In the genomic region with DNA sequence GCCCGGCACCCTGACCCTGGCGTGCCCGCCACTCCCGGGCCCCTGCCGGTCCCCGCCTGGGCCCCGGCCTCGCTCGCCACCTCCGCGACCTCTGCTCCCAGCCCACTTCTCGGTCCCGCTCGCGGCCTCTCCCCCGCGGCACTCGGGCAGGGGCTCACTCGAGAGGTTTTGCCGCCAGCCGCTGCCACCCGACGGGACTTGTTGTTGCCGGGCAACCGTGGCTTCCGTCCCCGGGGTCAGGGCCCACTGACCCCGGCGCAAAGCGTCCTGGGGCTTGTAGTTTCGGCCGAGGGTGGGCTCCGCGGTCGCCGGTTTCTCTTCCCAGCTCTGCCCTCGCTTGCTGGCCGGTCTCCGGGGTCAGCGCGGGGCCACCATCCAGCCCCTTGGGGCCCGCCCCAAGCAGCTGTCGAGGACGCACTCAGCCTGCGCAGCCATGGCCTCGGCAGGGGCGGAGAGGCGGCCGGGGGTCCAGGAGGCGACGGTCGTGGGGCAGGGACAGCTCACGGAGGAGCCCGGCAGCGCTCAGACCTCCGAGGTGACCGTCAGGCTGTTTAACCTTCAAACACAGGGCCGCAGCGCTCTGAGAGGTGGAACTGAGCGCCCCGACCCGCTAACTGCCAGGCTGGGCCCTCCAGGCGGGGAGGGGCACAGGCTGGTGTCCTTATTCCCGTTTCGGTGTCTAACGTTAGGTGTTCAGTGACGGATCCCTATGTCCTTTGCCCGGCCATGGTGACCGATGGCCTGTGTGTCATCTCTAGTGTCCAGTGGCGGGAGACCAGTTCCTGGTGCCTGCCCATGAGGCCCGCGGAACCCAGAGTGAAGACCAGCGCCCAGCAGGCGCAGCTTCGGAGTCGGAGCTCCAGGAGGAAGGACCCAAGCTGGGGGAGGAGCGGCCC, we compare ENCODE assay signal across 7 cellular contexts. TPM values are rescaled to one million over a fixed set of nuclear protein-coding genes. Genes with fewer than 3 reads are reported as not detected.
DNase-seq lines count a peak whose midpoint lies in the region; ATAC-seq, FAIRE-seq and TF ChIP-seq lines count a peak whose summit lies in the region.

Gene C16orf86, plus strand, starts transcription at position 277 of the 896 bp plus-strand sequence. Its CDS starts 157 bp downstream, at position 434.
A gene with protein sequence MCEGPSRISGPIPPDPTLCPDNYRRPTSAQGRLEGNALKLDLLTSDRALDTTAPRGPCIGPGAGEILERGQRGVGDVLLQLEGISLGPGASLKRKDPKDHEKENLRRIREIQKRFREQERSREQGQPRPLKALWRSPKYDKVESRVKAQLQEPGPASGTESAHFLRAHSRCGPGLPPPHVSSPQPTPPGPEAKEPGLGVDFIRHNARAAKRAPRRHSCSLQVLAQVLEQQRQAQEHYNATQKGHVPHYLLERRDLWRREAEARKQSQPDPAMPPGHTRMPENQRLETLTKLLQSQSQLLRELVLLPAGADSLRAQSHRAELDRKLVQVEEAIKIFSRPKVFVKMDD (minus strand): TSS at position 213 of the 896 bp plus-strand sequence. CDS start 308 bp downstream, outside the sequence.

- H4K20me1 ChIP-seq in HepG2 (ENCODE audit: insufficient read depth, low read length) = no peaks in the 10 kb centered on the region

- H3K4me1 ChIP-seq in HepG2 (ENCODE audit: insufficient read depth, low read length) = peaks cover 38% of the 10 kb centered on the region

- FAIRE-seq in GM12892 (lab: Jason Lieb, UNC) = peak; percentile 89
- FAIRE-seq in HepG2 (lab: Jason Lieb, UNC) = peak; percentile 30

- peak within 1 kb of the TSS; percentile 76 for H3K9ac ChIP-seq in HepG2 (ENCODE audit: insufficient read depth, low read depth, low read length)

- POLR2A ChIA-PET in activated CD4-positive, alpha-beta T cell treated with anti-CD3 and anti-CD28 coated beads, Interleukin-2, amount 10 ng/mL, durations not matched to agents 7 days and 5 days (lab: Charles Lee) = interaction anchor here (0.7 to 1.2 kb wide), 3 partner anchors 35 to 187 kb away, joined by 3 to 4 read pairs (median 3); partner anchors contain the start of gene CTCF
- POLR2A ChIA-PET in HepG2 (lab: Yijun Ruan, JAX) = interaction anchor here (0.9 to 3.8 kb wide), 12 partner anchors 15 to 186 kb away, joined by 4 to 28 read pairs (median 5); partner anchors contain the start of genes ATP6V0D1, CTCF, GFOD2 and NUTF2

- H3K36me3 Mint-ChIP-seq in activated CD4-positive, alpha-beta T cell treated with anti-CD3 and anti-CD28 coated beads, Interleukin-2, amount 10 ng/mL, durations not matched to agents 7 days and 5 days (ENCODE audit: low read depth) = no peaks in the 10 kb centered on the region

- TF ChIP-seq POLR2A in GM12892 (IDR thresholded peaks at IDR 0.05; ENCODE audit: low read depth, low read length) (no peak), HepG2 (IDR thresholded peaks at IDR 0.05; ENCODE audit: insufficient read depth in 1 of 2, low read depth in 2 of 2, low read length in 2 of 2) (0 out of 4 replicates have a peak, but pooled peaks of 1 of the 2 experiments have one; percentile 49)

- H3K27ac ChIP-seq in HepG2 (ENCODE audit: extremely low read length, insufficient read depth, low read length) = peak within 1 kb of the TSS; percentile 67

- no peak for TF ChIP-seq RAD21 in HepG2 (CRISPR knock-in tag; IDR thresholded peaks at IDR 0.05)

- H2AFZ ChIP-seq in HepG2 (ENCODE audit: low read length) = no peak within 1 kb of the TSS

- H3K9me3 ChIP-seq in HepG2 (ENCODE audit: low read length) = no peaks in the 10 kb centered on the region

- peaks cover 0 to 3% of the 10 kb centered on the region in 2 experiments; a peak in 1 of 5 replicates for H3K36me3 ChIP-seq in HepG2 (replicated peaks in 1 of 2; ENCODE audit: control insufficient read depth in 1 of 2, insufficient read depth in 2 of 2, low read length in 2 of 2)

- TSS peak; percentile 48 for BruUV-seq in HepG2 (replicated peaks; lab: Mats Ljungman, UMichigan)

- H3K27ac Mint-ChIP-seq in activated CD4-positive, alpha-beta T cell treated with anti-CD3 and anti-CD28 coated beads, Interleukin-2, amount 10 ng/mL, durations not matched to agents 7 days and 5 days = peak within 1 kb of the TSS; percentile 85

- peak within 1 kb of the TSS; percentile 77 to 96 (median 88) for H3K4me3 ChIP-seq in HepG2 (replicated peaks in 1 of 3; ENCODE audit: insufficient read depth in 1 of 3, low read depth in 2 of 3, low read length in 3 of 3)

- ATAC-seq in HG02852 (IDR thresholded peaks at IDR 0.05; ENCODE audit: unreplicated experiment) = peak; percentile 55
- ATAC-seq in HepG2 = peak; percentile 71

- no peaks in the 10 kb centered on the region; a peak in 1 of 5 replicates for H3K27me3 ChIP-seq in HepG2 (ENCODE audit: control insufficient read depth in 1 of 2, insufficient read depth in 2 of 2, low read length in 2 of 2)

- peak; percentile 13 for TF ChIP-seq CTCF in HepG2 (CRISPR knock-in tag; IDR thresholded peaks at IDR 0.05)

- H3K4me3 Mint-ChIP-seq in activated CD4-positive, alpha-beta T cell treated with anti-CD3 and anti-CD28 coated beads, Interleukin-2, amount 10 ng/mL, durations not matched to agents 7 days and 5 days = peak within 1 kb of the TSS; percentile 84

- in situ Hi-C loops in HepG2 (cut with HindIII; ENCODE audit: extremely low pct_ligation_motif_present, low pct_unique_long_range_greater_than_20kb) = loop anchor here (5.0 to 10.0 kb wide), 2 partner anchors 141 to 268 kb away; partner anchors contain the start of genes CTRL, PSMB10, RANBP10 and TSNAXIP1

- DNase-seq in GM12892 (ENCODE audit: insufficient read length) = peak; percentile 98
- DNase-seq in NCI-H2196 treated with DMSO at 0.1 percent for 48 hours (lab: John Stamatoyannopoulos, UW; ENCODE audit: unreplicated experiment) = peak; percentile 7
- DNase-seq in activated CD4-positive, alpha-beta T cell treated with anti-CD3 and anti-CD28 coated beads, Interleukin-2, amount 10 ng/mL, durations not matched to agents 7 days and 5 days = peak; percentile 87
- DNase-seq in dedifferentiated amniotic fluid mesenchymal stem cell (ENCODE audit: extremely low spot score) = peak; percentile 19
- peak; percentile 83 for DNase-seq in HepG2 (ENCODE audit: low spot score)
- DNase-seq in stimulated activated CD4-positive, alpha-beta T cell treated with anti-CD3 and anti-CD28 coated beads, Interleukin-2, amount 100 ng/mL, for 48 hours = peak; percentile 71 to 74

- H3K4me2 ChIP-seq in HepG2 (ENCODE audit: low read depth, low read length) = peak within 1 kb of the TSS; percentile 98

- 4% methylated on average over 10 of the region's 77 CpGs for WGBS in HepG2 (ENCODE audit: low lambda C conversion rate)

- no peaks in the 10 kb centered on the region for H3K79me2 ChIP-seq in HepG2 (ENCODE audit: insufficient read depth, low read length)

- H3K9me3 Mint-ChIP-seq in activated CD4-positive, alpha-beta T cell treated with anti-CD3 and anti-CD28 coated beads, Interleukin-2, amount 10 ng/mL, durations not matched to agents 7 days and 5 days = no peaks in the 10 kb centered on the region

- intact Hi-C loops in HepG2 (cut with micrococcal nuclease; ENCODE audit: unreplicated experiment) = no loop called here

- CTCF ChIA-PET in activated CD4-positive, alpha-beta T cell treated with anti-CD3 and anti-CD28 coated beads, Interleukin-2, amount 10 ng/mL, durations not matched to agents 7 days and 5 days (lab: Charles Lee) = interaction anchor here (0.7 to 14.5 kb wide), 22 partner anchors 8 to 360 kb away, joined by 3 to 177 read pairs (median 6); partner anchors contain the start of gene CTCF
- CTCF ChIA-PET in HepG2 (lab: Yijun Ruan, JAX; ENCODE audit: low intra/inter-chr PET ratio, low total read pairs) = interaction anchor here (1.1 to 4.2 kb wide), 8 partner anchors 14 to 173 kb away, joined by 3 to 118 read pairs (median 8); partner anchors contain the start of genes CARMIL2 and CTCF

- peaks cover 36% of the 10 kb centered on the region for H3K4me1 Mint-ChIP-seq in activated CD4-positive, alpha-beta T cell treated with anti-CD3 and anti-CD28 coated beads, Interleukin-2, amount 10 ng/mL, durations not matched to agents 7 days and 5 days

- no peaks in the 10 kb centered on the region for H3K27me3 Mint-ChIP-seq in activated CD4-positive, alpha-beta T cell treated with anti-CD3 and anti-CD28 coated beads, Interleukin-2, amount 10 ng/mL, durations not matched to agents 7 days and 5 days

- no peak for TF ChIP-seq EP300 in HepG2 (IDR thresholded peaks at IDR 0.05; ENCODE audit: low read depth in 2 of 2, low read length in 2 of 2)
- TF ChIP-seq EP300 in HepG2 (CRISPR knock-in tag; IDR thresholded peaks at IDR 0.05; ENCODE audit: borderline replicate concordance) = no peak

RNA-seq across cellular contexts. Expression of gene C16orf86, which starts in this region (rescaled TPM):
- polyA plus RNA-seq in GM12892 (2012; ENCODE audit: missing spikeins) = 2.1 TPM
- total RNA-seq in activated CD4-positive, alpha-beta T cell treated with anti-CD3 and anti-CD28 coated beads, Interleukin-2, amount 10 ng/mL, durations not matched to agents 7 days and 5 days = 1 to 10 TPM; 3.8 to 4.8 TPM
- total RNA-seq in HepG2 (2016; rRNA removed; fragmentation: Illumina TruSeq; extraction: Trizol) = 1.7 and 3.1 TPM in 2 replicates
- 1.9 and 2.8 TPM in 2 replicates for total RNA-seq in HepG2 (2016; cell fraction: cytosol; rRNA removed; fragmentation: Illumina TruSeq; extraction: Trizol; ENCODE audit: low read depth)
- total RNA-seq in HepG2 (2016; cell fraction: insoluble cytoplasmic fraction; rRNA removed; fragmentation: Illumina TruSeq; extraction: Trizol) = 2.1 and 4.2 TPM in 2 replicates
- 2.2 and 3.5 TPM in 2 replicates for total RNA-seq in HepG2 (2016; cell fraction: membrane; rRNA removed; fragmentation: Illumina TruSeq; extraction: Trizol)
- total RNA-seq in HepG2 (2016; cell fraction: nucleus; rRNA removed; fragmentation: Illumina TruSeq; extraction: Trizol) = 1.9 and 4.3 TPM in 2 replicates
- polyA plus RNA-seq in HepG2 (2011; rRNA removed) = 1.5 and 2.0 TPM in 2 replicates
- 1.8 and 2.8 TPM in 2 replicates for polyA plus RNA-seq in HepG2 (2011; cell fraction: cytosol; rRNA removed)
- 7.9 and 8.0 TPM in 2 replicates for polyA plus RNA-seq in HepG2 (2011; cell fraction: nucleus; rRNA removed)
- polyA plus RNA-seq in HepG2 (2012) = 1.3 and 1.7 TPM in 2 replicates
- polyA plus RNA-seq in HepG2 (2016; cell fraction: cytosol; fragmentation: Illumina TruSeq; extraction: Trizol; ENCODE audit: low read depth) = 1.6 and 2.1 TPM in 2 replicates
- 2.2 and 3.1 TPM in 2 replicates for polyA plus RNA-seq in HepG2 (2016; cell fraction: insoluble cytoplasmic fraction; fragmentation: Illumina TruSeq; extraction: Trizol; ENCODE audit: low read depth)
- polyA plus RNA-seq in HepG2 (2016; cell fraction: membrane; fragmentation: Illumina TruSeq; extraction: Trizol; ENCODE audit: low read depth) = 2.3 and 2.5 TPM in 2 replicates
- 5.2 and 6.4 TPM in 2 replicates for polyA plus RNA-seq in HepG2 (2016; cell fraction: nucleus; fragmentation: Illumina TruSeq; extraction: Trizol; ENCODE audit: insufficient read depth, low read depth)
- polyA minus RNA-seq in HepG2 (2011; rRNA and poly(A)+ RNA removed; ENCODE audit: low replicate concordance) = 0.12 and 1.3 TPM in 2 replicates
- 0.53 and 0.79 TPM in 2 replicates for polyA minus RNA-seq in HepG2 (2011; cell fraction: cytosol; rRNA and poly(A)+ RNA removed)
- 0.62 and 0.64 TPM in 2 replicates for polyA minus RNA-seq in HepG2 (2011; cell fraction: nucleus; rRNA and poly(A)+ RNA removed)

RNA-seq across cellular contexts. Expression of the second gene that starts in this region (rescaled TPM):
- 7.7 TPM for polyA plus RNA-seq in GM12892 (2012; ENCODE audit: missing spikeins)
- total RNA-seq in activated CD4-positive, alpha-beta T cell treated with anti-CD3 and anti-CD28 coated beads, Interleukin-2, amount 10 ng/mL, durations not matched to agents 7 days and 5 days = 1 to 10 TPM; 8.0 to 8.2 TPM
- 20.8 and 21.4 TPM in 2 replicates for total RNA-seq in HepG2 (2016; rRNA removed; fragmentation: Illumina TruSeq; extraction: Trizol)
- 10.8 and 12.4 TPM in 2 replicates for total RNA-seq in HepG2 (2016; cell fraction: cytosol; rRNA removed; fragmentation: Illumina TruSeq; extraction: Trizol; ENCODE audit: low read depth)
- 17.9 and 24.2 TPM in 2 replicates for total RNA-seq in HepG2 (2016; cell fraction: insoluble cytoplasmic fraction; rRNA removed; fragmentation: Illumina TruSeq; extraction: Trizol)
- 17.6 and 19.5 TPM in 2 replicates for total RNA-seq in HepG2 (2016; cell fraction: membrane; rRNA removed; fragmentation: Illumina TruSeq; extraction: Trizol)
- 13.8 and 15.4 TPM in 2 replicates for total RNA-seq in HepG2 (2016; cell fraction: nucleus; rRNA removed; fragmentation: Illumina TruSeq; extraction: Trizol)
- polyA plus RNA-seq in HepG2 (2011; rRNA removed) = 10.8 and 12.2 TPM in 2 replicates
- 6.0 and 11.2 TPM in 2 replicates for polyA plus RNA-seq in HepG2 (2011; cell fraction: cytosol; rRNA removed)
- 29.2 and 37.2 TPM in 2 replicates for polyA plus RNA-seq in HepG2 (2011; cell fraction: nucleus; rRNA removed)
- 9.4 and 12.3 TPM in 2 replicates for polyA plus RNA-seq in HepG2 (2012)
- 11.8 and 13.2 TPM in 2 replicates for polyA plus RNA-seq in HepG2 (2016; cell fraction: cytosol; fragmentation: Illumina TruSeq; extraction: Trizol; ENCODE audit: low read depth)
- 18.0 and 18.5 TPM in 2 replicates for polyA plus RNA-seq in HepG2 (2016; cell fraction: insoluble cytoplasmic fraction; fragmentation: Illumina TruSeq; extraction: Trizol; ENCODE audit: low read depth)
- 9.5 and 15.3 TPM in 2 replicates for polyA plus RNA-seq in HepG2 (2016; cell fraction: membrane; fragmentation: Illumina TruSeq; extraction: Trizol; ENCODE audit: low read depth)
- polyA plus RNA-seq in HepG2 (2016; cell fraction: nucleus; fragmentation: Illumina TruSeq; extraction: Trizol; ENCODE audit: insufficient read depth, low read depth) = 33.6 and 35.0 TPM in 2 replicates
- polyA minus RNA-seq in HepG2 (2011; rRNA and poly(A)+ RNA removed; ENCODE audit: low replicate concordance) = 6.6 and 7.1 TPM in 2 replicates
- polyA minus RNA-seq in HepG2 (2011; cell fraction: cytosol; rRNA and poly(A)+ RNA removed) = 4.5 and 7.8 TPM in 2 replicates
- polyA minus RNA-seq in HepG2 (2011; cell fraction: nucleus; rRNA and poly(A)+ RNA removed) = 3.6 and 3.9 TPM in 2 replicates

Comparison
In these comparisons a context has a peak if more than half of its experiments do, and no peak if none do; other contexts are left out.
1. Peak in every context shown above with its lines: DNase-seq, ATAC-seq, H3K4me3 ChIP-seq and H3K27ac ChIP-seq.
2. DNase-seq: peak in every context shown above with its lines; median percentile 98 in GM12892; 87 in activated CD4-positive, alpha-beta T cell treated with anti-CD3 and anti-CD28 coated beads, Interleukin-2, amount 10 ng/mL, durations not matched to agents 7 days and 5 days; 83 in HepG2; 72 in stimulated activated CD4-positive, alpha-beta T cell treated with anti-CD3 and anti-CD28 coated beads, Interleukin-2, amount 100 ng/mL, for 48 hours; 19 in dedifferentiated amniotic fluid mesenchymal stem cell; 7 in NCI-H2196 treated with DMSO at 0.1 percent for 48 hours.